14 cellular contexts compared by ENCODE assay signal in the genomic region with DNA sequence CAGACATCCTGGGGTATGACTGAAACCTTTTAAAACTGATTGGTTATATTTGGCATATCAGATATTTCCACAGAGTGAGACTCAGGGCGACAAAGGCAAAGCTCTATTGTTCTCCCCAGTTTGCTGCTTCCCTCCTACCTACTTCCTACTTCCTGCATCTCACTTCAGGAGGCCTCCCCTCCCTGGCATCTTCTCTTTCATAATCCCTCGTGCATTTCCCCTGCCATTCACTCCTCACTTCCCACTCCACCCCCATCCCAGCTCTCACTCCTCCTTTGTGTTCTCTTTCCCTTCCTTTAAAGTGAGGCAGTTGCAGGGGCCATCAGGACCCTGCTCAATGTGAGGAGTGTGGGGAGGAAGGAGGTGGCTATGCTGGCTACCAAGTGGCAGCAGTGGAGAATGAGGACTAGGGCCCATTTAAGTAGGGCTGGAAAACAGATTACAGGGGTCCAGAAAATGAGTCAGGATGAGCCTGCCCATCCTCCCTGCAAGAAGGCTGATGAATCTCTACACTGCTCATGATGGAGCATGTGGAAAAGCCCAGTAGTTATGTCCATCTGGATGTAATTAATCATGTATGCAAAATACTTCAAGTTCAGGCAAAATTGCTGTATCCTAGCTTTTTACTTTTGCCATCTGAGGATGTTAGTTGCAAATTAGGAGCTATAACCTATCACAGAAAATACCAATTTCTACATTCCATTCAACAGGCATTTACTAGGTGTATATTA.
DNase-seq lines count a peak whose midpoint lies in the region; ATAC-seq and TF ChIP-seq lines count a peak whose summit lies in the region.
"Had no signal": no experiment of that assay in that cellular context is flagged by ENCODE, and none has a peak within 500 bp of the region (broad histone marks: within the 10 kb centered on the region; RNA-seq: fewer than 3 reads in every experiment).

No MANE protein-coding gene starts in this region.

- H3K9me3 ChIP-seq in osteoblast (ENCODE audit: low read depth, low read length) = no peaks in the 10 kb centered on the region
- H3K9me3 ChIP-seq: BLaER1 treated with 17β-estradiol and CSF1 and Interleukin-3, amounts not matched to agents 10 nM and 100 nM had no signal

- peaks cover 49% of the 10 kb centered on the region for H3K4me1 Mint-ChIP-seq in WTC11
- H3K4me1 Mint-ChIP-seq: activated naive CD8-positive, alpha-beta T cell treated with anti-CD3 and anti-CD28 coated beads, Interleukin-2, amount 10 ng/mL, durations not matched to agents 7 days and 5 days had no signal

- H3K36me3 ChIP-seq in osteoblast (ENCODE audit: insufficient read depth, low read length) = no peaks in the 10 kb centered on the region

- H3K4me3 ChIP-seq in fibroblast of villous mesenchyme (ENCODE audit: low read depth, low read length) = no peak overlapping the region
- no peak overlapping the region for H3K4me3 ChIP-seq in osteoblast (ENCODE audit: insufficient read depth, low read length)
- H3K4me3 ChIP-seq: BLaER1 treated with 17β-estradiol and CSF1 and Interleukin-3, amounts not matched to agents 10 nM and 100 nM had no signal

- no peaks in the 10 kb centered on the region for H3K4me1 ChIP-seq in osteoblast (ENCODE audit: insufficient read depth, low read length)

- no peaks in the 10 kb centered on the region for H3K79me2 ChIP-seq in osteoblast (ENCODE audit: insufficient read depth, low read length)

- DNase-seq in GM04504 (ENCODE audit: low read depth) = peak; percentile 13
- no peak for DNase-seq in WTC11 (ENCODE audit: low spot score)
- peak; percentile 46 for DNase-seq in fibroblast of villous mesenchyme (ENCODE audit: low read depth)
- no peak for DNase-seq in osteoblast (ENCODE audit: insufficient read length, low spot score, missing footprints)
- no peak for DNase-seq in NCI-H510A (lab: John Stamatoyannopoulos, UW)
- no peak for DNase-seq in hepatic stellate cell (ENCODE audit: low spot score)
- no peak for DNase-seq in NCI-H187 treated with DMSO at 0.1 percent for 48 hours (lab: John Stamatoyannopoulos, UW)
- DNase-seq in RKO (ENCODE audit: low spot score) = no peak
- DNase-seq: activated naive CD8-positive, alpha-beta T cell treated with anti-CD3 and anti-CD28 coated beads, Interleukin-2, amount 10 ng/mL, durations not matched to agents 7 days and 5 days; midbrain; posterior cingulate gyrus had no signal

- H3K9me3 Mint-ChIP-seq in WTC11 = peaks cover 6% of the 10 kb centered on the region; the same call in 1 of the 2 replicates
- H3K9me3 Mint-ChIP-seq: activated naive CD8-positive, alpha-beta T cell treated with anti-CD3 and anti-CD28 coated beads, Interleukin-2, amount 10 ng/mL, durations not matched to agents 7 days and 5 days; dendritic cell treated with granulocyte-macrophage colony-stimulating factor and Interleukin-4, amounts not matched to agents 40 ng/mL and 50 ng/mL, for 4 days; T-helper 1 cell treated with Interleukin-12 subunit alpha and Interleukin-12 subunit beta and Interleukin-4 antibody, amounts not matched to agents 30 μg/mL and 1 μg/mL, for 36 hours had no signal

- H3K27me3 ChIP-seq in osteoblast (ENCODE audit: insufficient read depth, low read length) = no peaks in the 10 kb centered on the region
- H3K27me3 ChIP-seq: BLaER1 treated with 17β-estradiol and CSF1 and Interleukin-3, amounts not matched to agents 10 nM and 100 nM had no signal

- peak; percentile 62 for ATAC-seq in WTC11

- H4K20me1 ChIP-seq in osteoblast (ENCODE audit: insufficient read depth, low read length) = no peaks in the 10 kb centered on the region

- peak overlapping the region; percentile 18 for H2AFZ ChIP-seq in osteoblast (ENCODE audit: low read length)

- H3K27ac ChIP-seq in osteoblast (ENCODE audit: low read depth, low read length) = no peak overlapping the region
- H3K27ac ChIP-seq: BLaER1 treated with 17β-estradiol and CSF1 and Interleukin-3, amounts not matched to agents 10 nM and 100 nM had no signal

- no peaks in the 10 kb centered on the region for H3K27me3 Mint-ChIP-seq in WTC11 (ENCODE audit: low read depth)
- H3K27me3 Mint-ChIP-seq: dendritic cell treated with granulocyte-macrophage colony-stimulating factor and Interleukin-4, amounts not matched to agents 40 ng/mL and 50 ng/mL, for 4 days had no signal

- CTCF ChIA-PET in WTC11 (lab: Charles Lee) = interaction anchor here (1.0 to 1.3 kb wide), 2 partner anchors 18 to 21 kb away, joined by 4 to 5 read pairs; no protein-coding TSS in a partner anchor

- H3K36me3 Mint-ChIP-seq in WTC11 = peaks cover 15% of the 10 kb centered on the region
- H3K36me3 Mint-ChIP-seq: activated naive CD8-positive, alpha-beta T cell treated with anti-CD3 and anti-CD28 coated beads, Interleukin-2, amount 10 ng/mL, durations not matched to agents 7 days and 5 days had no signal

- peak overlapping the region; percentile 89 for H3K27ac Mint-ChIP-seq in WTC11
- H3K27ac Mint-ChIP-seq: activated naive CD8-positive, alpha-beta T cell treated with anti-CD3 and anti-CD28 coated beads, Interleukin-2, amount 10 ng/mL, durations not matched to agents 7 days and 5 days; dendritic cell treated with granulocyte-macrophage colony-stimulating factor and Interleukin-4, amounts not matched to agents 40 ng/mL and 50 ng/mL, for 4 days; T-helper 1 cell treated with Interleukin-12 subunit alpha and Interleukin-12 subunit beta and Interleukin-4 antibody, amounts not matched to agents 30 μg/mL and 1 μg/mL, for 36 hours had no signal

- no peak overlapping the region for H3K4me2 ChIP-seq in osteoblast (ENCODE audit: insufficient read depth, low read length)

- H3K4me3 Mint-ChIP-seq in WTC11 = no peak overlapping the region
- H3K4me3 Mint-ChIP-seq: activated naive CD8-positive, alpha-beta T cell treated with anti-CD3 and anti-CD28 coated beads, Interleukin-2, amount 10 ng/mL, durations not matched to agents 7 days and 5 days; dendritic cell treated with granulocyte-macrophage colony-stimulating factor and Interleukin-4, amounts not matched to agents 40 ng/mL and 50 ng/mL, for 4 days; T-helper 1 cell treated with Interleukin-12 subunit alpha and Interleukin-12 subunit beta and Interleukin-4 antibody, amounts not matched to agents 30 μg/mL and 1 μg/mL, for 36 hours had no signal

- TF ChIP-seq CTCF in WTC11 (IDR thresholded peaks at IDR 0.05) = no peak
- TF ChIP-seq CTCF in fibroblast of villous mesenchyme (IDR thresholded peaks at IDR 0.05; ENCODE audit: insufficient read depth, low read depth, low read length) = no peak
- no peak for TF ChIP-seq CTCF in osteoblast (IDR thresholded peaks at IDR 0.05; ENCODE audit: extremely low read depth, low read depth, low read length)

- POLR2A ChIA-PET in WTC11 (lab: Charles Lee) = no interaction called here

TF ChIP-seq in WTC11, 78 proteins besides CTCF, POLR2A, EP300 and RAD21 (continues in another document):
- TF ChIP-seq, protein P1, sequence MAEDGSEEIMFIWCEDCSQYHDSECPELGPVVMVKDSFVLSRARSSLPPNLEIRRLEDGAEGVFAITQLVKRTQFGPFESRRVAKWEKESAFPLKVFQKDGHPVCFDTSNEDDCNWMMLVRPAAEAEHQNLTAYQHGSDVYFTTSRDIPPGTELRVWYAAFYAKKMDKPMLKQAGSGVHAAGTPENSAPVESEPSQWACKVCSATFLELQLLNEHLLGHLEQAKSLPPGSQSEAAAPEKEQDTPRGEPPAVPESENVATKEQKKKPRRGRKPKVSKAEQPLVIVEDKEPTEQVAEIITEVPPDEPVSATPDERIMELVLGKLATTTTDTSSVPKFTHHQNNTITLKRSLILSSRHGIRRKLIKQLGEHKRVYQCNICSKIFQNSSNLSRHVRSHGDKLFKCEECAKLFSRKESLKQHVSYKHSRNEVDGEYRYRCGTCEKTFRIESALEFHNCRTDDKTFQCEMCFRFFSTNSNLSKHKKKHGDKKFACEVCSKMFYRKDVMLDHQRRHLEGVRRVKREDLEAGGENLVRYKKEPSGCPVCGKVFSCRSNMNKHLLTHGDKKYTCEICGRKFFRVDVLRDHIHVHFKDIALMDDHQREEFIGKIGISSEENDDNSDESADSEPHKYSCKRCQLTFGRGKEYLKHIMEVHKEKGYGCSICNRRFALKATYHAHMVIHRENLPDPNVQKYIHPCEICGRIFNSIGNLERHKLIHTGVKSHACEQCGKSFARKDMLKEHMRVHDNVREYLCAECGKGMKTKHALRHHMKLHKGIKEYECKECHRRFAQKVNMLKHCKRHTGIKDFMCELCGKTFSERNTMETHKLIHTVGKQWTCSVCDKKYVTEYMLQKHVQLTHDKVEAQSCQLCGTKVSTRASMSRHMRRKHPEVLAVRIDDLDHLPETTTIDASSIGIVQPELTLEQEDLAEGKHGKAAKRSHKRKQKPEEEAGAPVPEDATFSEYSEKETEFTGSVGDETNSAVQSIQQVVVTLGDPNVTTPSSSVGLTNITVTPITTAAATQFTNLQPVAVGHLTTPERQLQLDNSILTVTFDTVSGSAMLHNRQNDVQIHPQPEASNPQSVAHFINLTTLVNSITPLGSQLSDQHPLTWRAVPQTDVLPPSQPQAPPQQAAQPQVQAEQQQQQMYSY (CRISPR knock-in tag; IDR thresholded peaks at IDR 0.05) = no peak
- TF ChIP-seq, protein P2, sequence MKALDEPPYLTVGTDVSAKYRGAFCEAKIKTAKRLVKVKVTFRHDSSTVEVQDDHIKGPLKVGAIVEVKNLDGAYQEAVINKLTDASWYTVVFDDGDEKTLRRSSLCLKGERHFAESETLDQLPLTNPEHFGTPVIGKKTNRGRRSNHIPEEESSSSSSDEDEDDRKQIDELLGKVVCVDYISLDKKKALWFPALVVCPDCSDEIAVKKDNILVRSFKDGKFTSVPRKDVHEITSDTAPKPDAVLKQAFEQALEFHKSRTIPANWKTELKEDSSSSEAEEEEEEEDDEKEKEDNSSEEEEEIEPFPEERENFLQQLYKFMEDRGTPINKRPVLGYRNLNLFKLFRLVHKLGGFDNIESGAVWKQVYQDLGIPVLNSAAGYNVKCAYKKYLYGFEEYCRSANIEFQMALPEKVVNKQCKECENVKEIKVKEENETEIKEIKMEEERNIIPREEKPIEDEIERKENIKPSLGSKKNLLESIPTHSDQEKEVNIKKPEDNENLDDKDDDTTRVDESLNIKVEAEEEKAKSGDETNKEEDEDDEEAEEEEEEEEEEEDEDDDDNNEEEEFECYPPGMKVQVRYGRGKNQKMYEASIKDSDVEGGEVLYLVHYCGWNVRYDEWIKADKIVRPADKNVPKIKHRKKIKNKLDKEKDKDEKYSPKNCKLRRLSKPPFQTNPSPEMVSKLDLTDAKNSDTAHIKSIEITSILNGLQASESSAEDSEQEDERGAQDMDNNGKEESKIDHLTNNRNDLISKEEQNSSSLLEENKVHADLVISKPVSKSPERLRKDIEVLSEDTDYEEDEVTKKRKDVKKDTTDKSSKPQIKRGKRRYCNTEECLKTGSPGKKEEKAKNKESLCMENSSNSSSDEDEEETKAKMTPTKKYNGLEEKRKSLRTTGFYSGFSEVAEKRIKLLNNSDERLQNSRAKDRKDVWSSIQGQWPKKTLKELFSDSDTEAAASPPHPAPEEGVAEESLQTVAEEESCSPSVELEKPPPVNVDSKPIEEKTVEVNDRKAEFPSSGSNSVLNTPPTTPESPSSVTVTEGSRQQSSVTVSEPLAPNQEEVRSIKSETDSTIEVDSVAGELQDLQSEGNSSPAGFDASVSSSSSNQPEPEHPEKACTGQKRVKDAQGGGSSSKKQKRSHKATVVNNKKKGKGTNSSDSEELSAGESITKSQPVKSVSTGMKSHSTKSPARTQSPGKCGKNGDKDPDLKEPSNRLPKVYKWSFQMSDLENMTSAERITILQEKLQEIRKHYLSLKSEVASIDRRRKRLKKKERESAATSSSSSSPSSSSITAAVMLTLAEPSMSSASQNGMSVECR (CRISPR knock-in tag; IDR thresholded peaks at IDR 0.05; ENCODE audit: borderline replicate concordance) = no peak

Comparison
In these comparisons a context has a peak if more than half of its experiments do, and no peak if none do; other contexts are left out.
1. DNase-seq: peak in GM04504 (single experiment) and fibroblast of villous mesenchyme (single experiment); none in WTC11 (single experiment), osteoblast (single experiment), NCI-H510A (single experiment), hepatic stellate cell (single experiment), NCI-H187 treated with DMSO at 0.1 percent for 48 hours (single experiment) and RKO (single experiment).